22 cellular contexts compared by ENCODE assay signal in the genomic region with DNA sequence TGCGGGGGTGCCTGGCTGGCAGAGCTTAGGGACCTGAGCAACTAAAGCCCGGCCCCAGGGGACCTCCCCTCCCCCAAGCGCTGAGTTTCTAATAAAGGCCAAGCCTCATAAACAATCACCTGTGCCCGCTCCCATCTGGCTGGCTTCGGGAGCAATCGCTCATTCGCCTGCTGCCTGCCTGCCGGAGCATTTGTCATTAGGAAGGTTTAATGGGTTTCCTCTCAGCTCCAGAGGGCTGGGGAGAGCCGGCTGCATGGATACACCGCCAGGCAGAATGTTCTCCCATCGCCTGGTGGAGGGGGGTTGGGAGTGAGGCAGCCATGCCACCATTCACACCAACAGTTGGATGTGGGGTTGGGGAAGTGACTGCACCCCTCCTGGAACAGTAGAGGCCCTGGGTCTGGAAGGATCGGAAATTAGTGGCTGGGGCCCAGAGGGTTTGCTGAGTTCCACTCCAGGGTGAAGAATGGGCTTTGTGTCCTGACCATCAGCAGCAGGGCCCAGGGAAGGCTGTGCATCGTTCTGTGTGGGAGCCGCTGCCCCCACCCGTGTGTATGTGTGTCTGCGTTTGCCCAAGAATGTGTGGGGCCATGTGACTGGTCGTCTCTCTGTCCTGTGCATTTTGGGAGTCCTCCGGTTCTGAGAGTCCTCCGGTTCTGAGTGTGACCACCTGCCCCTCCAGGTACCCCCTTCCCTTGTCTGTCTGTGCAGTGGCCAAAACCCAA. TPM values are rescaled to one million over a fixed set of nuclear protein-coding genes. Genes with fewer than 3 reads are reported as not detected.
DNase-seq lines count a peak whose midpoint lies in the region; ATAC-seq and TF ChIP-seq lines count a peak whose summit lies in the region.
"Had no signal": no experiment of that assay in that cellular context is flagged by ENCODE, and none has a peak within 500 bp of the region (broad histone marks: within the 10 kb centered on the region; RNA-seq: fewer than 3 reads in every experiment).

No MANE protein-coding gene starts in this region.

- no peak overlapping the region for H3K4me3 ChIP-seq in right cardiac atrium (ENCODE audit: low read length)
- H3K4me3 ChIP-seq in endodermal cell (ENCODE audit: low read length) = no peak overlapping the region
- H3K4me3 ChIP-seq in left ventricle myocardium inferior = no peak overlapping the region
- H3K4me3 ChIP-seq: psoas muscle, spleen, uterus had no signal

- intact Hi-C loops in Right ventricle myocardium superior (cut with DNase I) (no loop called here), right cardiac atrium (cut with DNase I) (loop anchor here in 1 of 4 donors (10.0 kb wide), 1 partner anchor 574 kb away; the partner anchor contains the start of gene PDE4A), left ventricle myocardium inferior (cut with micrococcal nuclease) (no loop called here)

- H3K4me3 Mint-ChIP-seq in endodermal cell = no peak overlapping the region
- no peak overlapping the region for H3K4me3 Mint-ChIP-seq in stimulated activated naive CD8-positive, alpha-beta T cell treated with anti-CD3 and anti-CD28 coated beads, Interleukin-15, amount 100 ng/mL, for 72 hours
- H3K4me3 Mint-ChIP-seq: HFFc6, neural crest cell had no signal

- TF ChIP-seq CTCF in endodermal cell (conservative IDR thresholded peaks at IDR 0.05) = no peak
- TF ChIP-seq CTCF in left ventricle myocardium inferior (IDR thresholded peaks at IDR 0.05; ENCODE audit: borderline replicate concordance) = no peak
- no peak for TF ChIP-seq CTCF in GM13976 (IDR thresholded peaks at IDR 0.05; ENCODE audit: borderline replicate concordance, control extremely low read depth, extremely low read depth, insufficient read depth, missing control alignments)

- H3K27me3 Mint-ChIP-seq in endodermal cell (ENCODE audit: insufficient read depth) = no peaks in the 10 kb centered on the region
- H3K27me3 Mint-ChIP-seq in stimulated activated naive CD8-positive, alpha-beta T cell treated with anti-CD3 and anti-CD28 coated beads, Interleukin-15, amount 100 ng/mL, for 72 hours = no peaks in the 10 kb centered on the region

- H3K27ac ChIP-seq in right cardiac atrium (ENCODE audit: low read length) = no peak overlapping the region
- peak overlapping the region; percentile 70 for H3K27ac ChIP-seq in endodermal cell (ENCODE audit: low read depth, low read length)
- no peak overlapping the region for H3K27ac ChIP-seq in left ventricle myocardium inferior (replicated peaks)
- H3K27ac ChIP-seq: KMS-11, psoas muscle, spleen, uterus had no signal

- H3K9me3 Mint-ChIP-seq in endodermal cell = no peaks in the 10 kb centered on the region
- no peaks in the 10 kb centered on the region for H3K9me3 Mint-ChIP-seq in stimulated activated naive CD8-positive, alpha-beta T cell treated with anti-CD3 and anti-CD28 coated beads, Interleukin-15, amount 100 ng/mL, for 72 hours
- H3K9me3 Mint-ChIP-seq: neural crest cell had no signal

- peaks cover 19% of the 10 kb centered on the region for H3K36me3 Mint-ChIP-seq in endodermal cell (ENCODE audit: low read depth)

- H3K4me1 Mint-ChIP-seq in endodermal cell = peaks cover 3% of the 10 kb centered on the region
- peaks cover 40% of the 10 kb centered on the region for H3K4me1 Mint-ChIP-seq in stimulated activated naive CD8-positive, alpha-beta T cell treated with anti-CD3 and anti-CD28 coated beads, Interleukin-15, amount 100 ng/mL, for 72 hours
- H3K4me1 Mint-ChIP-seq: neural crest cell had no signal

- no peaks in the 10 kb centered on the region for H3K9me3 ChIP-seq in right cardiac atrium (ENCODE audit: control insufficient read depth, low read length)
- no peaks in the 10 kb centered on the region for H3K9me3 ChIP-seq in endodermal cell (ENCODE audit: control insufficient read depth, low read length)
- H3K9me3 ChIP-seq in left ventricle myocardium inferior (replicated peaks) = no peaks in the 10 kb centered on the region
- H3K9me3 ChIP-seq: psoas muscle, spleen, uterus had no signal

- 79% methylated on average over 19 of the region's 19 CpGs for WGBS in right cardiac atrium
- 92 to 93% methylated on average over 3 to 19 of the region's 19 CpGs for WGBS in endodermal cell (ENCODE audit: insufficient coverage in 1 of 2, insufficient read length in 1 of 2), 2 experiments

- in situ Hi-C loops in GM13976 (cut with MboI; ENCODE audit: low sequenced_read_pairs, unreplicated experiment) = no loop called here

- H3K27me3 ChIP-seq in right cardiac atrium (ENCODE audit: control insufficient read depth, insufficient read depth) (no peaks in the 10 kb centered on the region), endodermal cell (ENCODE audit: control insufficient read depth, insufficient read depth, low read length, poor library complexity, severe bottlenecking) (no peaks in the 10 kb centered on the region), left ventricle myocardium inferior (ENCODE audit: low read depth) (no peaks in the 10 kb centered on the region)
- H3K27me3 ChIP-seq: spleen, uterus had no signal

- H3K36me3 ChIP-seq in endodermal cell (ENCODE audit: control insufficient read depth, insufficient read depth, low read length) = peaks cover 15% of the 10 kb centered on the region
- peaks cover 48% of the 10 kb centered on the region for H3K36me3 ChIP-seq in left ventricle myocardium inferior
- H3K36me3 ChIP-seq: uterus had no signal

- ATAC-seq in Right ventricle myocardium superior (ENCODE audit: poor library complexity) (no peak), right cardiac atrium (no peak)
- ATAC-seq in activated CD4-positive, CD25-positive, alpha-beta regulatory T cell treated with anti-CD3 and anti-CD28 coated beads, Interleukin-2, amount 50 U/mL, for 24 hours = no peak
- ATAC-seq in stimulated activated naive CD8-positive, alpha-beta T cell treated with anti-CD3 and anti-CD28 coated beads, Interleukin-15, amount 100 ng/mL, for 72 hours = no peak
- ATAC-seq: psoas muscle had no signal

- no peaks in the 10 kb centered on the region for H3K4me1 ChIP-seq in right cardiac atrium (ENCODE audit: control insufficient read depth, insufficient read depth, low read length)
- H3K4me1 ChIP-seq in endodermal cell (ENCODE audit: control insufficient read depth, insufficient read depth, low read length) = no peaks in the 10 kb centered on the region
- H3K4me1 ChIP-seq in left ventricle myocardium inferior = peaks cover 12% of the 10 kb centered on the region
- H3K4me1 ChIP-seq: psoas muscle, uterus had no signal

- peak; percentile 43 for DNase-seq in Right ventricle myocardium superior
- no peak for DNase-seq in right cardiac atrium
- DNase-seq in NCI-H524 treated with DMSO at 0.1 percent for 48 hours (lab: John Stamatoyannopoulos, UW) = peak; percentile 88
- no peak for DNase-seq in endodermal cell
- DNase-seq in stimulated activated naive CD8-positive, alpha-beta T cell treated with anti-CD3 and anti-CD28 coated beads, Interleukin-15, amount 100 ng/mL, for 72 hours = no peak
- no peak for DNase-seq in left ventricle myocardium inferior
- DNase-seq in GM13976 (ENCODE audit: low spot score) = no peak
- DNase-seq: activated CD4-positive, alpha-beta T cell treated with anti-CD3 and anti-CD28 coated beads for 48 hours; Calu3; GDM1; HFFc6; kidney glomerular epithelial cell; mesendoderm; NCI-H1105 treated with DMSO at 0.1 percent for 48 hours; NCI-H510A; psoas muscle; spleen; SW 1271; uterus had no signal

- no peak overlapping the region for H3K9ac ChIP-seq in endodermal cell (ENCODE audit: extremely low read depth, low read length, poor library complexity, severe bottlenecking)
- H3K9ac ChIP-seq: KMS-11 had no signal

- H3K27ac Mint-ChIP-seq in endodermal cell = peak overlapping the region; percentile 77
- H3K27ac Mint-ChIP-seq in stimulated activated naive CD8-positive, alpha-beta T cell treated with anti-CD3 and anti-CD28 coated beads, Interleukin-15, amount 100 ng/mL, for 72 hours = peak overlapping the region in 1 of 2 donors; percentile 55
- H3K27ac Mint-ChIP-seq: HFFc6 had no signal

RNA-seq across cellular contexts. Expression of gene PIN1, which starts 15.3 kb away (rescaled TPM):
- 92.5 TPM for total RNA-seq in Right ventricle myocardium superior
- total RNA-seq in right cardiac atrium = 10 to 100 TPM; 81.9 to 98.2 (median 90.2) TPM
- 113 TPM for polyA plus RNA-seq in right cardiac atrium
- 100 to 1,000 TPM in 1 of 2 donors, 10 to 100 TPM in 1; 92.4 to 101 TPM for total RNA-seq in endodermal cell
- 84.6 TPM for polyA plus RNA-seq in endodermal cell (2013, experiment 1 of 2)
- polyA plus RNA-seq in endodermal cell (2013, experiment 2 of 2) = 87.0 TPM
- 98.4 TPM for total RNA-seq in left ventricle myocardium inferior

RNA-seq across cellular contexts. Expression of gene UBL5, which starts 22.7 kb away (rescaled TPM):
- total RNA-seq in Right ventricle myocardium superior = 595 TPM
- 100 to 1,000 TPM; 439 to 544 (median 471) TPM for total RNA-seq in right cardiac atrium
- 1,516 TPM for polyA plus RNA-seq in right cardiac atrium
- total RNA-seq in endodermal cell = 100 to 1,000 TPM; 415 to 506 TPM
- polyA plus RNA-seq in endodermal cell (2013, experiment 1 of 2) = 627 TPM
- polyA plus RNA-seq in endodermal cell (2013, experiment 2 of 2) = 623 TPM
- 538 TPM for total RNA-seq in left ventricle myocardium inferior

RNA-seq across cellular contexts. Expression of gene FBXL12, which starts 31.5 kb away (rescaled TPM):
- total RNA-seq in Right ventricle myocardium superior (10.0 TPM), right cardiac atrium (10 to 100 TPM; 12.2 to 14.5 (median 13.8) TPM), endodermal cell (10 to 100 TPM; 28.3 to 28.8 TPM), left ventricle myocardium inferior (10.0 TPM)
- 13.9 TPM for polyA plus RNA-seq in right cardiac atrium
- polyA plus RNA-seq in endodermal cell (2013, experiment 1 of 2) = 27.8 TPM
- 26.3 TPM for polyA plus RNA-seq in endodermal cell (2013, experiment 2 of 2)

Comparison
In these comparisons a context has a peak if more than half of its experiments do, and no peak if none do; other contexts are left out.
1. DNase-seq: peak in Right ventricle myocardium superior (single experiment) and NCI-H524 treated with DMSO at 0.1 percent for 48 hours (single experiment); none in right cardiac atrium (0 of 3), endodermal cell (single experiment), stimulated activated naive CD8-positive, alpha-beta T cell treated with anti-CD3 and anti-CD28 coated beads, Interleukin-15, amount 100 ng/mL, for 72 hours (0 of 2), left ventricle myocardium inferior (single experiment) and GM13976 (single experiment).